Comparison of ENCODE assay signal across 15 cellular contexts in the genomic region with DNA sequence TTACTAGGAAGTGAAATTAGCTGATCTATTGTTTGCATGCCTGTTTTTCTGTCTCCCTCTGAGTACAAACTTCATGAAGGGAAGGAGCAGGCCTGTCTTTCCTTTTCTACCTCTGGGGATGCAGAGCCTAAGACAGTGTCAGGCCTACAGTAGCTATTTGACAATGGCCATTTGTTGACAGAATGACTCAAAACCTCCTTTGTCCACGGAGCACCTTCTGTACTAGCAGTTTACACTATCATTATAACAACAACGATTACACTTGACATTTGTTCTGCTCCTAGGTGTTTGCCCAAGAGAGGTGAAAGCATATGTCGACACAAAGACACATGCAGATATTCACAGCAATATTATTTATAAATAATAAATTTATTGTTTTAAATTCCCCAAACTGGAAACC.
A peak's percentile ranks its signal among the peaks of the same experiment; 100 is the strongest.
DNase-seq lines count a peak whose midpoint lies in the region; ATAC-seq and TF ChIP-seq lines count a peak whose summit lies in the region.
"Had no signal": no experiment of that assay in that cellular context is flagged by ENCODE, and none has a peak within 500 bp of the region (broad histone marks: within the 10 kb centered on the region; RNA-seq: fewer than 3 reads in every experiment).

No MANE protein-coding gene starts in this region.

- H3K27me3 ChIP-seq in body of pancreas, result no peaks in the 10 kb centered on the region
- H3K27me3 ChIP-seq: BLaER1 had no signal

- H3K36me3 ChIP-seq in body of pancreas (replicated peaks in 1 of 2; ENCODE audit: insufficient read depth in 1 of 2, low read depth in 2 of 2), result no peaks in the 10 kb centered on the region
- H3K36me3 ChIP-seq: BLaER1, HAP-1 had no signal

- H3K9me3 ChIP-seq in body of pancreas, result no peaks in the 10 kb centered on the region
- H3K9me3 ChIP-seq: BLaER1, HAP-1 had no signal

- TF ChIP-seq POLR2A in body of pancreas (IDR thresholded peaks at IDR 0.05), result no peak

- intact Hi-C loops in body of pancreas (cut with DNase I), result no loop called here

- ATAC-seq in body of pancreas (peak; percentile 53), GM21723 (IDR thresholded peaks at IDR 0.05; ENCODE audit: unreplicated experiment) (no peak)
- ATAC-seq: GM12878 had no signal

- H3K27ac ChIP-seq in 22Rv1, result peak overlapping the region; percentile 99
- no peak overlapping the region for H3K27ac ChIP-seq in body of pancreas
- H3K27ac ChIP-seq: BLaER1 had no signal

- 19 to 30% methylated on average over 3 of the region's 3 CpGs for WGBS in body of pancreas, 2 donors

- TF ChIP-seq CTCF in 22Rv1 (IDR thresholded peaks at IDR 0.05), result no peak
- TF ChIP-seq CTCF in body of pancreas (IDR thresholded peaks at IDR 0.05), result no peak

- H3K4me1 ChIP-seq in body of pancreas, result peaks cover 57% of the 10 kb centered on the region
- H3K4me1 ChIP-seq: HAP-1 had no signal

- peak; percentile 6 for DNase-seq in NCI-H146 (lab: John Stamatoyannopoulos, UW)
- DNase-seq in NCI-H146 treated with DMSO at 0.1 percent for 48 hours (lab: John Stamatoyannopoulos, UW; ENCODE audit: unreplicated experiment), result no peak
- DNase-seq in NCI-H748 (lab: John Stamatoyannopoulos, UW; ENCODE audit: unreplicated experiment), result peak; percentile 59
- DNase-seq in body of pancreas, result peak in 1 of 4 donors; percentile 33
- DNase-seq in dedifferentiated amniotic fluid mesenchymal stem cell (ENCODE audit: extremely low spot score), result no peak
- DNase-seq: 8988T; CD4-positive, alpha-beta memory T cell; DMS153; DND-41; EL had no signal

- H3K4me3 ChIP-seq in body of pancreas, result no peak overlapping the region
- H3K4me3 ChIP-seq: BLaER1, GM12878, HAP-1 had no signal

Comparison
In these comparisons a context has a peak if more than half of its experiments do, and no peak if none do; other contexts are left out.
1. DNase-seq: peak in NCI-H146 (single experiment) and NCI-H748 (single experiment); none in NCI-H146 treated with DMSO at 0.1 percent for 48 hours (single experiment) and dedifferentiated amniotic fluid mesenchymal stem cell (single experiment).